In genomic region chr10:96660297-96660696, GRCh38 we compare ENCODE assay signal across 24 cellular contexts.
"Had no signal": no experiment of that assay in that cellular context is flagged by ENCODE, and none has a peak within 500 bp of the region (broad histone marks: within the 10 kb centered on the region; RNA-seq: fewer than 3 reads in every experiment).

No MANE protein-coding gene starts in this region.

- H3K9ac ChIP-seq: parathyroid adenoma had no signal

- H3K27me3 ChIP-seq: colonic mucosa, dorsolateral prefrontal cortex, esophagus squamous epithelium, gastrocnemius medialis had no signal

- FAIRE-seq: bronchial epithelial cell had no signal

- DNase-seq: activated CD4-positive, alpha-beta T cell treated with anti-CD3 and anti-CD28 coated beads for 4 hours; activated CD4-positive, alpha-beta T cell treated with anti-CD3 and anti-CD28 coated beads, Interleukin-2, amount 50 U/mL, for 48 hours; activated CD4-positive, CD25-positive, alpha-beta regulatory T cell; activated CD8-positive, alpha-beta memory T cell treated with anti-CD3 and anti-CD28 coated beads, Interleukin-2, amount 50 U/mL, for 48 hours; activated naive CD4-positive, alpha-beta T cell treated with Interleukin-2 at 50 U/mL for 16 hours; activated naive CD8-positive, alpha-beta T cell treated with anti-CD3 and anti-CD28 coated beads, Interleukin-2, amount 10 ng/mL, durations not matched to agents 7 days and 5 days; activated T-cell treated with anti-CD3 and anti-CD28 coated beads, Interleukin-2, amount 50 U/mL, for 4 hours; amniotic stem cell; colonic mucosa; dorsolateral prefrontal cortex; esophagus squamous epithelium; gastrocnemius medialis; islet precursor cell; left cardiac atrium; midbrain; nephron progenitor cell; nucleus accumbens; right cardiac atrium; stimulated activated CD4-positive, alpha-beta T cell treated with anti-CD3 and anti-CD28 coated beads, Interleukin-12 subunit alpha, Interleukin-12 subunit beta, amount 100 ng/mL, for 4 hours; stimulated activated CD4-positive, alpha-beta T cell treated with anti-CD3 and anti-CD28 coated beads, Interleukin-4, amount 100 ng/mL, for 4 hours; stimulated activated naive CD8-positive, alpha-beta T cell treated with anti-CD3 and anti-CD28 coated beads, Interleukin-15, Interleukin-2, amounts not matched to agents 100 U/mL and 50 U/mL, for 24 hours had no signal

- ATAC-seq: activated T-cell treated with anti-CD3 and anti-CD28 coated beads, Interleukin-2, amount 50 U/mL, for 4 hours; gastrocnemius medialis; left cardiac atrium; right cardiac atrium; stimulated activated naive CD8-positive, alpha-beta T cell treated with anti-CD3 and anti-CD28 coated beads, Interleukin-15, Interleukin-2, amounts not matched to agents 100 U/mL and 50 U/mL, for 24 hours had no signal

- H3K4me3 ChIP-seq: colonic mucosa, dorsolateral prefrontal cortex, esophagus squamous epithelium, gastrocnemius medialis had no signal

- H3K27ac ChIP-seq: colonic mucosa, dorsolateral prefrontal cortex, esophagus squamous epithelium, gastrocnemius medialis, parathyroid adenoma had no signal

- H2AFZ ChIP-seq: parathyroid adenoma had no signal

- H3K79me2 ChIP-seq: parathyroid adenoma had no signal

- H3K4me3 Mint-ChIP-seq: activated naive CD8-positive, alpha-beta T cell treated with anti-CD3 and anti-CD28 coated beads, Interleukin-2, amount 10 ng/mL, durations not matched to agents 7 days and 5 days; activated T-cell treated with anti-CD3 and anti-CD28 coated beads, Interleukin-2, amount 50 U/mL, for 4 hours; nephron progenitor cell had no signal

- H3K4me1 ChIP-seq: colonic mucosa, esophagus squamous epithelium, parathyroid adenoma had no signal

- H3K9me3 Mint-ChIP-seq: activated T-cell treated with anti-CD3 and anti-CD28 coated beads, Interleukin-2, amount 50 U/mL, for 4 hours had no signal

- H3K27ac Mint-ChIP-seq: activated naive CD8-positive, alpha-beta T cell treated with anti-CD3 and anti-CD28 coated beads, Interleukin-2, amount 10 ng/mL, durations not matched to agents 7 days and 5 days; activated T-helper 2 cell treated with anti-CD3 and anti-CD28 coated beads, Interferon-gamma antibody, Interleukin-2, Interleukin-4, amounts not matched to agents 10 μg/mL and 5 μg/mL and 100 μg/mL, durations not matched to agents 14 hours and 24 hours and 36 hours; nephron progenitor cell had no signal
